8 cellular contexts compared by ENCODE assay signal in the genomic region with DNA sequence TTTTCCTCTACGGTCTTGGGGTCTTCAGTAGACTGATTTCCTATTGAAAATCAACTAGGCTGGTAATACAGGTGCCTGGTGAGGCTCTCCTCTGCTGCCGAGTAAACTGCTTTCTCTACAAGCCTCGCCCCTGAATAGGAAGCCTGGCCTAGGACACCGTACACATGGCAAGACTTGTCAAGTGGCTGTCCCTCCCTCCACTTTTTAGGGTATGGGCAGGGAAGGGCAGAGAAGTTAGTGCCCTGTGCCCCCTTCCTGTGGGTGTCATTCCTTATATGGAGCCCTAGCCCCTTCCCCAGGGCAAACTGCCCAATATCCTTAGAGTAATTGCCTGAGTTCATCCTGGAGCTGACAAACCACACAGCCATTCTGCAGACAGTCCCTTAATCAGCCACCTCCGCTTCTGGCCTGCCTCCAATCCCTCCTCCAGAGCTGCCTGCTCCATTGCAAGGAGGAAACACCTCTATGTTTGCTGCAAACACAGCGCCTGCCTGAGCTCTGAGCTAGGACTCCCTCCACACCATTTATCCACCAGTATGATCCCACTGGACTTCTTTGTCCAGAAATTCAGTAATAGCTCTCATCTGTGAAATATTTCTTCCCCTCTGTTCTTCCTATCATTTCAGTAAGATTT.
A peak's percentile ranks its signal among the peaks of the same experiment; 100 is the strongest.
DNase-seq lines count a peak whose midpoint lies in the region; FAIRE-seq and TF ChIP-seq lines count a peak whose summit lies in the region.

No MANE protein-coding gene starts in this region.

- H3K36me3 ChIP-seq in tibial artery (peaks cover 0 to 8% (median 0%) of the 10 kb centered on the region in 3 donors), vagina (no peaks in the 10 kb centered on the region)

- no peak for TF ChIP-seq CTCF in lower leg skin (IDR thresholded peaks at IDR 0.05)
- TF ChIP-seq CTCF in tibial artery (IDR thresholded peaks at IDR 0.05), result no peak
- no peak for TF ChIP-seq CTCF in vagina (IDR thresholded peaks at IDR 0.05)

- H3K9me3 ChIP-seq in tibial artery (no peaks in the 10 kb centered on the region), vagina (no peaks in the 10 kb centered on the region)

- TF ChIP-seq POLR2A in lower leg skin (IDR thresholded peaks at IDR 0.05) (no peak), vagina (IDR thresholded peaks at IDR 0.05) (no peak)

- H3K27ac ChIP-seq in caudate nucleus (ENCODE audit: low read depth, low read length), result no peak overlapping the region
- no peak overlapping the region for H3K27ac ChIP-seq in tibial artery
- H3K27ac ChIP-seq in vagina, result no peak overlapping the region

- 44 to 45% methylated on average over 6 of the region's 6 CpGs for WGBS in lower leg skin, 2 donors

- DNase-seq in NCI-H345 (lab: John Stamatoyannopoulos, UW) (peak; percentile 20), NCI-H345 treated with DMSO at 0.1 percent for 48 hours (lab: John Stamatoyannopoulos, UW; ENCODE audit: unreplicated experiment) (no peak), caudate nucleus (lab: John Stamatoyannopoulos, UW) (peak in 36 of 61 donors; percentile 1 to 90 (median 27)), lower leg skin (ENCODE audit: low spot score in 2 of 2) (peak; percentile 43 to 88), tibial artery (peak; percentile 31 to 70), vagina (ENCODE audit: extremely low spot score in 2 of 2) (no peak), urothelium cell line (ENCODE audit: low spot score) (no peak)
- no peak for DNase-seq in activated T-cell treated with anti-CD3 and anti-CD28 coated beads, Interleukin-2, amount 50 U/mL, for 1 hour

- FAIRE-seq in urothelium cell line (lab: Jason Lieb, UNC), result no peak

- H3K27me3 ChIP-seq in tibial artery (no peaks in the 10 kb centered on the region), vagina (no peaks in the 10 kb centered on the region)

- no peak overlapping the region for H3K4me3 ChIP-seq in lower leg skin (ENCODE audit: low read depth, poor library complexity, severe bottlenecking)
- no peak overlapping the region for H3K4me3 ChIP-seq in tibial artery
- no peak overlapping the region for H3K4me3 ChIP-seq in vagina

- H3K4me1 ChIP-seq in tibial artery (peaks cover 0 to 22% (median 11%) of the 10 kb centered on the region in 4 donors), vagina (peaks cover 24% of the 10 kb centered on the region)

- intact Hi-C loops in lower leg skin (cut with DNase I; ENCODE audit: low total_unique reads) (no loop called here), tibial artery (cut with DNase I; ENCODE audit: low total_unique reads) (no loop called here), vagina (cut with DNase I) (no loop called here)

Comparison
In these comparisons a context has a peak if more than half of its experiments do, and no peak if none do; other contexts are left out.
1. DNase-seq: peak in NCI-H345 (single experiment), caudate nucleus (36 of 61), lower leg skin (2 of 2) and tibial artery (2 of 2); none in NCI-H345 treated with DMSO at 0.1 percent for 48 hours (single experiment), vagina (0 of 2), urothelium cell line (single experiment) and activated T-cell treated with anti-CD3 and anti-CD28 coated beads, Interleukin-2, amount 50 U/mL, for 1 hour (single experiment).